ENCODE assay signal across 35 cellular contexts in the genomic region with DNA sequence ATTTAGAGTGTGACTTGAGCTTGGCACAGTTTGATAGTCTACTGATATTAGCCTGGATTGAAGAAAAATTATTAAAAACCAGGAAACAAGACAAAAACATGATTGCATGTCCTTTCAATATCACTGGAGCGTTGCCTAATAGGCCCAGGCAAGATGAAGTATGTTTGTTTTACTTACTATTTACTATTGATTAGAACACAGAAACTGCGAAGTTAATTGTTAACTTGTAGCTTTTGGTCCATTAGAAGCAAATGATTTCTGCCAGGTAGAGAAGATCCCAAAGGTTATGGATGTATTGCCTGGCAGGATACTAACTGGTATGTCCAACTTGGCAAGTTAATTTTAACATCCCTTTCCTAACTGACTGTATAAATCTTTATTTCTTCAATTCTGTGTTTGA.
"Had no signal": no experiment of that assay in that cellular context is flagged by ENCODE, and none has a peak within 500 bp of the region (broad histone marks: within the 10 kb centered on the region; RNA-seq: fewer than 3 reads in every experiment).

No MANE protein-coding gene starts in this region.

- H3K4me1 ChIP-seq: adrenal gland, esophagus squamous epithelium, gastroesophageal sphincter had no signal

- FAIRE-seq: colon, endometrium, endothelial cell of umbilical vein had no signal

- H3K4me1 Mint-ChIP-seq: activated CD4-positive, alpha-beta T cell treated with anti-CD3 and anti-CD28 coated beads for 36 hours; activated CD4-positive, alpha-beta T cell treated with anti-CD3 and anti-CD28 coated beads, Interleukin-2, amount 10 ng/mL, durations not matched to agents 24 days and 14 days; activated CD8-positive, alpha-beta memory T cell treated with anti-CD3 and anti-CD28 coated beads, Interleukin-2, amount 10 ng/mL, durations not matched to agents 7 days and 5 days; activated naive CD4-positive, alpha-beta T cell treated with anti-CD3 and anti-CD28 coated beads, Interleukin-2, amount 50 U/mL, for 24 hours; activated naive CD8-positive, alpha-beta T cell treated with anti-CD3 and anti-CD28 coated beads for 36 hours; activated naive CD8-positive, alpha-beta T cell treated with anti-CD3 and anti-CD28 coated beads, Interleukin-2, amount 50 U/mL, for 24 hours; T-helper 17 cell had no signal

- H3K27ac ChIP-seq: adrenal gland, body of pancreas, epithelial cell of prostate, esophagus squamous epithelium, gastroesophageal sphincter had no signal

- H3K4me3 Mint-ChIP-seq: activated CD4-positive, alpha-beta memory T cell treated with anti-CD3 and anti-CD28 coated beads for 36 hours; activated CD4-positive, alpha-beta T cell treated with anti-CD3 and anti-CD28 coated beads for 36 hours; activated CD4-positive, alpha-beta T cell treated with anti-CD3 and anti-CD28 coated beads, Interleukin-2, amount 10 ng/mL, durations not matched to agents 24 days and 14 days; activated CD8-positive, alpha-beta memory T cell treated with anti-CD3 and anti-CD28 coated beads, Interleukin-2, amount 10 ng/mL, durations not matched to agents 7 days and 5 days; activated CD8-positive, alpha-beta T cell treated with anti-CD3 and anti-CD28 coated beads, Interleukin-2, amount 10 ng/mL, durations not matched to agents 7 days and 5 days; activated naive CD4-positive, alpha-beta T cell treated with anti-CD3 and anti-CD28 coated beads for 36 hours; activated naive CD4-positive, alpha-beta T cell treated with anti-CD3 and anti-CD28 coated beads, Interleukin-2, amount 50 U/mL, for 24 hours; activated naive CD8-positive, alpha-beta T cell treated with anti-CD3 and anti-CD28 coated beads for 36 hours; activated naive CD8-positive, alpha-beta T cell treated with anti-CD3 and anti-CD28 coated beads, Interleukin-2, amount 50 U/mL, for 24 hours; activated T-helper 1 cell treated with anti-CD3 and anti-CD28 coated beads, Interleukin-12 subunit alpha, Interleukin-12 subunit beta, Interleukin-2, Interleukin-4 antibody, amounts not matched to agents 30 ng/mL and 10 ng/mL and 1 ng/mL, durations not matched to agents 14 hours and 24 hours and 36 hours; effector memory CD8-positive, alpha-beta T cell; T-helper 17 cell had no signal

- H3K4me3 ChIP-seq: adrenal gland, body of pancreas, esophagus squamous epithelium, gastroesophageal sphincter had no signal

- H3K36me3 Mint-ChIP-seq: activated CD4-positive, alpha-beta memory T cell treated with anti-CD3 and anti-CD28 coated beads for 36 hours; activated CD8-positive, alpha-beta memory T cell treated with anti-CD3 and anti-CD28 coated beads, Interleukin-2, amount 10 ng/mL, durations not matched to agents 7 days and 5 days; activated naive CD4-positive, alpha-beta T cell treated with anti-CD3 and anti-CD28 coated beads, Interleukin-2, amount 50 U/mL, for 24 hours; activated naive CD8-positive, alpha-beta T cell treated with anti-CD3 and anti-CD28 coated beads for 36 hours had no signal

- H3K27ac Mint-ChIP-seq: activated CD4-positive, alpha-beta memory T cell treated with anti-CD3 and anti-CD28 coated beads for 36 hours; activated CD4-positive, alpha-beta T cell treated with anti-CD3 and anti-CD28 coated beads for 36 hours; activated CD4-positive, alpha-beta T cell treated with anti-CD3 and anti-CD28 coated beads, Interleukin-2, amount 10 ng/mL, durations not matched to agents 24 days and 14 days; activated CD8-positive, alpha-beta memory T cell treated with anti-CD3 and anti-CD28 coated beads, Interleukin-2, amount 10 ng/mL, durations not matched to agents 7 days and 5 days; activated CD8-positive, alpha-beta T cell treated with anti-CD3 and anti-CD28 coated beads, Interleukin-2, amount 10 ng/mL, durations not matched to agents 7 days and 5 days; activated naive CD4-positive, alpha-beta T cell treated with anti-CD3 and anti-CD28 coated beads for 36 hours; activated naive CD4-positive, alpha-beta T cell treated with anti-CD3 and anti-CD28 coated beads, Interleukin-2, amount 50 U/mL, for 24 hours; activated naive CD8-positive, alpha-beta T cell treated with anti-CD3 and anti-CD28 coated beads for 36 hours; activated naive CD8-positive, alpha-beta T cell treated with anti-CD3 and anti-CD28 coated beads, Interleukin-2, amount 50 U/mL, for 24 hours; activated T-helper 1 cell treated with anti-CD3 and anti-CD28 coated beads, Interleukin-12 subunit alpha, Interleukin-12 subunit beta, Interleukin-2, Interleukin-4 antibody, amounts not matched to agents 30 ng/mL and 10 ng/mL and 1 ng/mL, durations not matched to agents 14 hours and 24 hours and 36 hours; activated T-helper 2 cell treated with anti-CD3 and anti-CD28 coated beads, Interferon-gamma antibody, Interleukin-2, Interleukin-4, amounts not matched to agents 10 μg/mL and 5 μg/mL and 100 μg/mL, durations not matched to agents 14 hours and 24 hours and 36 hours; effector memory CD8-positive, alpha-beta T cell; T-helper 17 cell had no signal

- H3K9me3 ChIP-seq: adrenal gland, body of pancreas, esophagus squamous epithelium had no signal

- H3K27me3 ChIP-seq: adrenal gland, body of pancreas, esophagus squamous epithelium, gastroesophageal sphincter had no signal

- H3K27me3 Mint-ChIP-seq: activated CD4-positive, alpha-beta memory T cell treated with anti-CD3 and anti-CD28 coated beads for 36 hours; activated CD4-positive, alpha-beta T cell treated with anti-CD3 and anti-CD28 coated beads for 36 hours; activated CD4-positive, alpha-beta T cell treated with anti-CD3 and anti-CD28 coated beads, Interleukin-2, amount 10 ng/mL, durations not matched to agents 24 days and 14 days; activated CD8-positive, alpha-beta memory T cell treated with anti-CD3 and anti-CD28 coated beads, Interleukin-2, amount 10 ng/mL, durations not matched to agents 7 days and 5 days; activated naive CD8-positive, alpha-beta T cell treated with anti-CD3 and anti-CD28 coated beads, Interleukin-2, amount 50 U/mL, for 24 hours; effector memory CD8-positive, alpha-beta T cell had no signal

- H3K9me3 Mint-ChIP-seq: activated CD4-positive, alpha-beta memory T cell treated with anti-CD3 and anti-CD28 coated beads for 36 hours; activated CD4-positive, alpha-beta T cell treated with anti-CD3 and anti-CD28 coated beads, Interleukin-2, amount 10 ng/mL, durations not matched to agents 24 days and 14 days; activated naive CD8-positive, alpha-beta T cell treated with anti-CD3 and anti-CD28 coated beads, Interleukin-2, amount 50 U/mL, for 24 hours; activated T-helper 1 cell treated with anti-CD3 and anti-CD28 coated beads, Interleukin-12 subunit alpha, Interleukin-12 subunit beta, Interleukin-2, Interleukin-4 antibody, amounts not matched to agents 30 ng/mL and 10 ng/mL and 1 ng/mL, durations not matched to agents 14 hours and 24 hours and 36 hours; activated T-helper 2 cell treated with anti-CD3 and anti-CD28 coated beads, Interferon-gamma antibody, Interleukin-2, Interleukin-4, amounts not matched to agents 10 μg/mL and 5 μg/mL and 100 μg/mL, durations not matched to agents 14 hours and 24 hours and 36 hours had no signal

- H3K36me3 ChIP-seq: adrenal gland, esophagus squamous epithelium, gastroesophageal sphincter had no signal

- DNase-seq: activated CD4-positive, alpha-beta memory T cell treated with anti-CD3 and anti-CD28 coated beads for 36 hours; activated CD4-positive, alpha-beta T cell treated with anti-CD3 and anti-CD28 coated beads for 36 hours; activated CD4-positive, alpha-beta T cell treated with anti-CD3 and anti-CD28 coated beads, Interleukin-2, amount 10 ng/mL, durations not matched to agents 24 days and 14 days; activated CD4-positive, CD25-positive, alpha-beta regulatory T cell; activated CD4-positive, CD25-positive, alpha-beta regulatory T cell treated with anti-CD3 and anti-CD28 coated beads, Interleukin-2, amount 50 U/mL, for 72 hours; activated CD8-positive, alpha-beta memory T cell treated with anti-CD3 and anti-CD28 coated beads, Interleukin-2, amount 10 ng/mL, durations not matched to agents 7 days and 5 days; activated CD8-positive, alpha-beta memory T cell treated with anti-CD3 and anti-CD28 coated beads, Interleukin-2, amount 50 U/mL, for 4 hours; activated CD8-positive, alpha-beta T cell treated with anti-CD3 and anti-CD28 coated beads, Interleukin-2, amount 10 ng/mL, durations not matched to agents 7 days and 5 days; activated effector memory CD4-positive, alpha-beta T cell treated with anti-CD3 and anti-CD28 coated beads, Interleukin-2, amount 50 U/mL, for 16 hours; activated naive CD4-positive, alpha-beta T cell treated with anti-CD3 and anti-CD28 coated beads for 36 hours; activated naive CD8-positive, alpha-beta T cell treated with anti-CD3 and anti-CD28 coated beads for 36 hours; activated naive CD8-positive, alpha-beta T cell treated with anti-CD3 and anti-CD28 coated beads, Interleukin-2, amount 50 U/mL, for 24 hours; activated T-cell treated with anti-CD3 and anti-CD28 coated beads, Interleukin-2, amount 50 U/mL, for 1 hour; activated T-cell treated with anti-CD3 and anti-CD28 coated beads, Interleukin-2, amount 50 U/mL, for 48 hours; adrenal gland; amygdala; aorta; body of pancreas; caudate nucleus; cortex of kidney; dermis blood vessel endothelial cell; effector CD4-positive, alpha-beta T cell; effector memory CD8-positive, alpha-beta T cell; esophagus squamous epithelium; foreskin melanocyte; T-helper 1 cell; T-helper 17 cell had no signal

- ATAC-seq: activated CD4-positive, alpha-beta T cell treated with anti-CD3 and anti-CD28 coated beads for 36 hours; activated CD8-positive, alpha-beta memory T cell treated with anti-CD3 and anti-CD28 coated beads, Interleukin-2, amount 10 ng/mL, durations not matched to agents 7 days and 5 days; activated CD8-positive, alpha-beta T cell treated with anti-CD3 and anti-CD28 coated beads, Interleukin-2, amount 10 ng/mL, durations not matched to agents 7 days and 5 days; activated naive CD8-positive, alpha-beta T cell treated with anti-CD3 and anti-CD28 coated beads, Interleukin-2, amount 50 U/mL, for 24 hours; body of pancreas; effector memory CD8-positive, alpha-beta T cell; gastroesophageal sphincter; T-helper 17 cell had no signal
